Comparison of ENCODE assay signal across 22 cellular contexts in genomic region chr12:93762059-93762719, GRCh38.
DNase-seq lines count a peak whose midpoint lies in the region; ATAC-seq and TF ChIP-seq lines count a peak whose summit lies in the region.
"Had no signal": no experiment of that assay in that cellular context is flagged by ENCODE, and none has a peak within 500 bp of the region (broad histone marks: within the 10 kb centered on the region; RNA-seq: fewer than 3 reads in every experiment).

No MANE protein-coding gene starts in this region.

- H3K4me2 ChIP-seq in smooth muscle cell, result peak overlapping the region; percentile 34
- H3K4me2 ChIP-seq: BLaER1, KMS-11 had no signal

- H3K36me3 ChIP-seq in smooth muscle cell (ENCODE audit: low read depth), result no peaks in the 10 kb centered on the region
- H3K36me3 ChIP-seq: BLaER1, suprapubic skin had no signal

- H3K79me2 ChIP-seq in smooth muscle cell (ENCODE audit: low read depth), result no peaks in the 10 kb centered on the region

- no peak overlapping the region for H3K27ac ChIP-seq in smooth muscle cell (ENCODE audit: low read depth)
- H3K27ac ChIP-seq in dorsolateral prefrontal cortex, result no peak overlapping the region
- H3K27ac ChIP-seq: BLaER1, KMS-11, RWPE1, suprapubic skin had no signal

- H4K20me1 ChIP-seq in smooth muscle cell (ENCODE audit: low read depth), result no peaks in the 10 kb centered on the region
- H4K20me1 ChIP-seq: BLaER1 had no signal

- no peaks in the 10 kb centered on the region for H3K4me1 ChIP-seq in smooth muscle cell (ENCODE audit: low read depth)

- H3K27me3 ChIP-seq in smooth muscle cell (ENCODE audit: low read depth) (no peaks in the 10 kb centered on the region), dorsolateral prefrontal cortex (no peaks in the 10 kb centered on the region)
- H3K27me3 ChIP-seq: BLaER1, suprapubic skin had no signal

- H3K9ac ChIP-seq in smooth muscle cell (ENCODE audit: low read depth), result no peak overlapping the region
- H3K9ac ChIP-seq: BLaER1, KMS-11, parathyroid adenoma had no signal

- H3F3A ChIP-seq in smooth muscle cell (ENCODE audit: low read depth), result no peaks in the 10 kb centered on the region

- DNase-seq in HCEC 1CT, result peak; percentile 77
- DNase-seq in RPMI7951 (ENCODE audit: low read depth), result peak; percentile 44
- peak; percentile 66 for DNase-seq in fibroblast of mammary gland (ENCODE audit: low read depth)
- no peak for DNase-seq in smooth muscle cell (lab: John Stamatoyannopoulos, UW; ENCODE audit: unreplicated experiment)
- DNase-seq in stimulated activated CD4-positive, alpha-beta T cell treated with anti-CD3 and anti-CD28 coated beads, Interleukin-12 subunit alpha, Interleukin-12 subunit beta, amount 100 ng/mL, for 4 hours, result no peak
- no peak for DNase-seq in dorsolateral prefrontal cortex
- DNase-seq: activated B cell treated with CpG ODN at 0.5 μM for 24 hours; caudate nucleus; GOT3; left ventricle myocardium superior; NCI-H1417 treated with DMSO at 0.1 percent for 48 hours; NK-92 treated with Interleukin-12 subunit alpha and Interleukin-12 subunit beta, amount 100 ng/mL, for 24 hours; stimulated activated CD4-positive, alpha-beta T cell treated with anti-CD3 and anti-CD28 coated beads, Interleukin-4, amount 100 ng/mL, for 4 hours; stimulated activated CD8-positive, alpha-beta memory T cell treated with anti-CD3 and anti-CD28 coated beads, Interleukin-4, amount 100 ng/mL, for 48 hours; T-helper 1 cell had no signal

- TF ChIP-seq CTCF in fibroblast of mammary gland (conservative IDR thresholded peaks at IDR 0.05; ENCODE audit: control insufficient read depth, insufficient read depth, low read depth, low read length) (no peak), smooth muscle cell (IDR thresholded peaks at IDR 0.05; ENCODE audit: borderline replicate concordance, insufficient read depth, poor library complexity, severe bottlenecking) (no peak), dorsolateral prefrontal cortex (IDR thresholded peaks at IDR 0.05 in 54 of 56, conservative IDR thresholded peaks at IDR 0.05 in 2 of 56; ENCODE audit: low read depth in 1 of 56, partially characterized antibody in 56 of 56) (no peak)

- H3K4me3 ChIP-seq in fibroblast of mammary gland (ENCODE audit: control insufficient read depth, low read depth, low read length), result no peak overlapping the region
- no peak overlapping the region for H3K4me3 ChIP-seq in smooth muscle cell
- H3K4me3 ChIP-seq in dorsolateral prefrontal cortex, result no peak overlapping the region
- H3K4me3 ChIP-seq: BLaER1, skin epidermis, suprapubic skin had no signal

- WGBS in smooth muscle cell (ENCODE audit: low lambda C conversion rate), result 42% methylated on average over 3 of the region's 3 CpGs

- H2AFZ ChIP-seq in smooth muscle cell (ENCODE audit: low read depth), result no peak overlapping the region
- H2AFZ ChIP-seq: parathyroid adenoma had no signal

- no peaks in the 10 kb centered on the region for H3K9me3 ChIP-seq in smooth muscle cell (replicated peaks; ENCODE audit: low read depth)
- H3K9me3 ChIP-seq: BLaER1, suprapubic skin had no signal

- intact Hi-C loops in dorsolateral prefrontal cortex (cut with DNase I), result loop anchor here (10.0 kb wide), 2 partner anchors 213 to 257 kb away; no protein-coding TSS in a partner anchor

- ATAC-seq in HG02938 (IDR thresholded peaks at IDR 0.05; ENCODE audit: unreplicated experiment), result no peak

Comparison
In these comparisons a context has a peak if more than half of its experiments do, and no peak if none do; other contexts are left out.
1. DNase-seq: peak in HCEC 1CT (single experiment), RPMI7951 (single experiment) and fibroblast of mammary gland (single experiment); none in smooth muscle cell (single experiment), stimulated activated CD4-positive, alpha-beta T cell treated with anti-CD3 and anti-CD28 coated beads, Interleukin-12 subunit alpha, Interleukin-12 subunit beta, amount 100 ng/mL, for 4 hours (single experiment) and dorsolateral prefrontal cortex (0 of 10).